Comparison of ENCODE assay signal across 1 cellular context in the genomic region with DNA sequence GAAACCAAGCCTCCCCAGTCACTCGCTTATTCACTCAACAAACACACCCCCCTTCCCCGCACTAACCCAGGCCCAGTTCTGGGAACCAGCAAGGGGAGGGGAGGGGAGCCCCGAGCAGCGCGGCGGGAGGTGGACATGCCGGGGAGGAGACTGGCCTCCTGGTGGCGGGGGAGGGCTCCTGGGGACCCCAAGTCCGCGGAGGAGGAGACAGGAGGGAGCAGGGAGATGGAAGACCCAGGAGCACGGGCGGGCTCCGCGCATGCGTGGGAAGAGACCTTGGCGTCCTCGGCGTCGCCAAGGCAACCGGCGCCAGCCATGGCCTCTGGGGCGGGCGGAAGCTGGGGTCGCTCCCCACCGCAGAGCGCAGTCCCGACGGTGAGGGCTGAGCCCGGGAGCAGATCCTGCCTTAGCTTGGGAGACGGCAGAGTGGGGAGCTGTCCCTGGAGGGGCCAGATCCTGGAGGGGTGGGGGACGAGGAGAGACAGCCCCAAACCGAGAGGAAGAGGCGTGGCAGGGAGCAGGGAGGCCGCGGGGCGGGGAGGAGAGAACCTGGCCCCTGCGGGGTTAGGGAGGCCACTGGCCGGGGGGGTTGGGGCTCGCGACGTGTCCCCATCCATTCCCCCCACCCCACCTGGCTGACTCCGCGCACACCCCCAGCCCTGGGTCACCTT.
TF ChIP-seq lines count a peak whose summit lies in the region.

A gene (plus strand): TSS at position 302 of the 671 bp plus-strand sequence. CDS start 14 bp downstream, at position 316.

TF ChIP-seq in GM23338, 12 proteins besides CTCF, POLR2A, EP300 and RAD21 (continued from another document):
- TF ChIP-seq, protein P1, sequence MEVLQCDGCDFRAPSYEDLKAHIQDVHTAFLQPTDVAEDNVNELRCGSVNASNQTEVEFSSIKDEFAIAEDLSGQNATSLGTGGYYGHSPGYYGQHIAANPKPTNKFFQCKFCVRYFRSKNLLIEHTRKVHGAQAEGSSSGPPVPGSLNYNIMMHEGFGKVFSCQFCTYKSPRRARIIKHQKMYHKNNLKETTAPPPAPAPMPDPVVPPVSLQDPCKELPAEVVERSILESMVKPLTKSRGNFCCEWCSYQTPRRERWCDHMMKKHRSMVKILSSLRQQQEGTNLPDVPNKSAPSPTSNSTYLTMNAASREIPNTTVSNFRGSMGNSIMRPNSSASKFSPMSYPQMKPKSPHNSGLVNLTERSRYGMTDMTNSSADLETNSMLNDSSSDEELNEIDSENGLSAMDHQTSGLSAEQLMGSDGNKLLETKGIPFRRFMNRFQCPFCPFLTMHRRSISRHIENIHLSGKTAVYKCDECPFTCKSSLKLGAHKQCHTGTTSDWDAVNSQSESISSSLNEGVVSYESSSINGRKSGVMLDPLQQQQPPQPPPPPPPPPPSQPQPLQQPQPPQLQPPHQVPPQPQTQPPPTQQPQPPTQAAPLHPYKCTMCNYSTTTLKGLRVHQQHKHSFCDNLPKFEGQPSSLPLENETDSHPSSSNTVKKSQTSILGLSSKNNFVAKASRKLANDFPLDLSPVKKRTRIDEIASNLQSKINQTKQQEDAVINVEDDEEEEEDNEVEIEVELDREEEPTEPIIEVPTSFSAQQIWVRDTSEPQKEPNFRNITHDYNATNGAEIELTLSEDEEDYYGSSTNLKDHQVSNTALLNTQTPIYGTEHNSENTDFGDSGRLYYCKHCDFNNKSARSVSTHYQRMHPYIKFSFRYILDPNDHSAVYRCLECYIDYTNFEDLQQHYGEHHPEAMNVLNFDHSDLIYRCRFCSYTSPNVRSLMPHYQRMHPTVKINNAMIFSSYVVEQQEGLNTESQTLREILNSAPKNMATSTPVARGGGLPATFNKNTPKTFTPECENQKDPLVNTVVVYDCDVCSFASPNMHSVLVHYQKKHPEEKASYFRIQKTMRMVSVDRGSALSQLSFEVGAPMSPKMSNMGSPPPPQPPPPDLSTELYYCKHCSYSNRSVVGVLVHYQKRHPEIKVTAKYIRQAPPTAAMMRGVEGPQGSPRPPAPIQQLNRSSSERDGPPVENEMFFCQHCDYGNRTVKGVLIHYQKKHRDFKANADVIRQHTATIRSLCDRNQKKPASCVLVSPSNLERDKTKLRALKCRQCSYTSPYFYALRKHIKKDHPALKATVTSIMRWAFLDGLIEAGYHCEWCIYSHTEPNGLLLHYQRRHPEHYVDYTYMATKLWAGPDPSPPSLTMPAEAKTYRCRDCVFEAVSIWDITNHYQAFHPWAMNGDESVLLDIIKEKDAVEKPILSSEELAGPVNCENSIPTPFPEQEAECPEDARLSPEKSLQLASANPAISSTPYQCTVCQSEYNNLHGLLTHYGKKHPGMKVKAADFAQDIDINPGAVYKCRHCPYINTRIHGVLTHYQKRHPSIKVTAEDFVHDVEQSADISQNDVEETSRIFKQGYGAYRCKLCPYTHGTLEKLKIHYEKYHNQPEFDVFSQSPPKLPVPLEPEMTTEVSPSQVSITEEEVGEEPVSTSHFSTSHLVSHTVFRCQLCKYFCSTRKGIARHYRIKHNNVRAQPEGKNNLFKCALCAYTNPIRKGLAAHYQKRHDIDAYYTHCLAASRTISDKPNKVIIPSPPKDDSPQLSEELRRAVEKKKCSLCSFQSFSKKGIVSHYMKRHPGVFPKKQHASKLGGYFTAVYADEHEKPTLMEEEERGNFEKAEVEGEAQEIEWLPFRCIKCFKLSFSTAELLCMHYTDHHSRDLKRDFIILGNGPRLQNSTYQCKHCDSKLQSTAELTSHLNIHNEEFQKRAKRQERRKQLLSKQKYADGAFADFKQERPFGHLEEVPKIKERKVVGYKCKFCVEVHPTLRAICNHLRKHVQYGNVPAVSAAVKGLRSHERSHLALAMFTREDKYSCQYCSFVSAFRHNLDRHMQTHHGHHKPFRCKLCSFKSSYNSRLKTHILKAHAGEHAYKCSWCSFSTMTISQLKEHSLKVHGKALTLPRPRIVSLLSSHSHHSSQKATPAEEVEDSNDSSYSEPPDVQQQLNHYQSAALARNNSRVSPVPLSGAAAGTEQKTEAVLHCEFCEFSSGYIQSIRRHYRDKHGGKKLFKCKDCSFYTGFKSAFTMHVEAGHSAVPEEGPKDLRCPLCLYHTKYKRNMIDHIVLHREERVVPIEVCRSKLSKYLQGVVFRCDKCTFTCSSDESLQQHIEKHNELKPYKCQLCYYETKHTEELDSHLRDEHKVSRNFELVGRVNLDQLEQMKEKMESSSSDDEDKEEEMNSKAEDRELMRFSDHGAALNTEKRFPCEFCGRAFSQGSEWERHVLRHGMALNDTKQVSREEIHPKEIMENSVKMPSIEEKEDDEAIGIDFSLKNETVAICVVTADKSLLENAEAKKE (CRISPR knock-in tag; IDR thresholded peaks at IDR 0.05) = no peak
- TF ChIP-seq ZNF114 (CRISPR knock-in tag; IDR thresholded peaks at IDR 0.05) (no peak), EZH2phosphoT487 (IDR thresholded peaks at IDR 0.05; ENCODE audit: unreplicated experiment) (no peak), NANOG (IDR thresholded peaks at IDR 0.05; ENCODE audit: borderline replicate concordance) (no peak), POLR2AphosphoS5 (IDR thresholded peaks at IDR 0.05; ENCODE audit: low read depth) (no peak), CREB1 (CRISPR knock-in tag; IDR thresholded peaks at IDR 0.05; ENCODE audit: low read depth) (no peak), STAT1 (IDR thresholded peaks at IDR 0.05; ENCODE audit: unreplicated experiment) (no peak), EZH2 (IDR thresholded peaks at IDR 0.05; ENCODE audit: low read depth, unreplicated experiment) (no peak), ZNF331 (CRISPR knock-in tag; IDR thresholded peaks at IDR 0.05; ENCODE audit: low read depth) (no peak)
- TF ChIP-seq, protein P2, sequence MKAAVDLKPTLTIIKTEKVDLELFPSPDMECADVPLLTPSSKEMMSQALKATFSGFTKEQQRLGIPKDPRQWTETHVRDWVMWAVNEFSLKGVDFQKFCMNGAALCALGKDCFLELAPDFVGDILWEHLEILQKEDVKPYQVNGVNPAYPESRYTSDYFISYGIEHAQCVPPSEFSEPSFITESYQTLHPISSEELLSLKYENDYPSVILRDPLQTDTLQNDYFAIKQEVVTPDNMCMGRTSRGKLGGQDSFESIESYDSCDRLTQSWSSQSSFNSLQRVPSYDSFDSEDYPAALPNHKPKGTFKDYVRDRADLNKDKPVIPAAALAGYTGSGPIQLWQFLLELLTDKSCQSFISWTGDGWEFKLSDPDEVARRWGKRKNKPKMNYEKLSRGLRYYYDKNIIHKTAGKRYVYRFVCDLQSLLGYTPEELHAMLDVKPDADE (IDR thresholded peaks at IDR 0.05) = no peak
- TF ChIP-seq, protein P3, sequence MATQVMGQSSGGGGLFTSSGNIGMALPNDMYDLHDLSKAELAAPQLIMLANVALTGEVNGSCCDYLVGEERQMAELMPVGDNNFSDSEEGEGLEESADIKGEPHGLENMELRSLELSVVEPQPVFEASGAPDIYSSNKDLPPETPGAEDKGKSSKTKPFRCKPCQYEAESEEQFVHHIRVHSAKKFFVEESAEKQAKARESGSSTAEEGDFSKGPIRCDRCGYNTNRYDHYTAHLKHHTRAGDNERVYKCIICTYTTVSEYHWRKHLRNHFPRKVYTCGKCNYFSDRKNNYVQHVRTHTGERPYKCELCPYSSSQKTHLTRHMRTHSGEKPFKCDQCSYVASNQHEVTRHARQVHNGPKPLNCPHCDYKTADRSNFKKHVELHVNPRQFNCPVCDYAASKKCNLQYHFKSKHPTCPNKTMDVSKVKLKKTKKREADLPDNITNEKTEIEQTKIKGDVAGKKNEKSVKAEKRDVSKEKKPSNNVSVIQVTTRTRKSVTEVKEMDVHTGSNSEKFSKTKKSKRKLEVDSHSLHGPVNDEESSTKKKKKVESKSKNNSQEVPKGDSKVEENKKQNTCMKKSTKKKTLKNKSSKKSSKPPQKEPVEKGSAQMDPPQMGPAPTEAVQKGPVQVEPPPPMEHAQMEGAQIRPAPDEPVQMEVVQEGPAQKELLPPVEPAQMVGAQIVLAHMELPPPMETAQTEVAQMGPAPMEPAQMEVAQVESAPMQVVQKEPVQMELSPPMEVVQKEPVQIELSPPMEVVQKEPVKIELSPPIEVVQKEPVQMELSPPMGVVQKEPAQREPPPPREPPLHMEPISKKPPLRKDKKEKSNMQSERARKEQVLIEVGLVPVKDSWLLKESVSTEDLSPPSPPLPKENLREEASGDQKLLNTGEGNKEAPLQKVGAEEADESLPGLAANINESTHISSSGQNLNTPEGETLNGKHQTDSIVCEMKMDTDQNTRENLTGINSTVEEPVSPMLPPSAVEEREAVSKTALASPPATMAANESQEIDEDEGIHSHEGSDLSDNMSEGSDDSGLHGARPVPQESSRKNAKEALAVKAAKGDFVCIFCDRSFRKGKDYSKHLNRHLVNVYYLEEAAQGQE (IDR thresholded peaks at IDR 0.05; ENCODE audit: unreplicated experiment) = no peak
